1 cellular context compared by ENCODE assay signal in the genomic region with DNA sequence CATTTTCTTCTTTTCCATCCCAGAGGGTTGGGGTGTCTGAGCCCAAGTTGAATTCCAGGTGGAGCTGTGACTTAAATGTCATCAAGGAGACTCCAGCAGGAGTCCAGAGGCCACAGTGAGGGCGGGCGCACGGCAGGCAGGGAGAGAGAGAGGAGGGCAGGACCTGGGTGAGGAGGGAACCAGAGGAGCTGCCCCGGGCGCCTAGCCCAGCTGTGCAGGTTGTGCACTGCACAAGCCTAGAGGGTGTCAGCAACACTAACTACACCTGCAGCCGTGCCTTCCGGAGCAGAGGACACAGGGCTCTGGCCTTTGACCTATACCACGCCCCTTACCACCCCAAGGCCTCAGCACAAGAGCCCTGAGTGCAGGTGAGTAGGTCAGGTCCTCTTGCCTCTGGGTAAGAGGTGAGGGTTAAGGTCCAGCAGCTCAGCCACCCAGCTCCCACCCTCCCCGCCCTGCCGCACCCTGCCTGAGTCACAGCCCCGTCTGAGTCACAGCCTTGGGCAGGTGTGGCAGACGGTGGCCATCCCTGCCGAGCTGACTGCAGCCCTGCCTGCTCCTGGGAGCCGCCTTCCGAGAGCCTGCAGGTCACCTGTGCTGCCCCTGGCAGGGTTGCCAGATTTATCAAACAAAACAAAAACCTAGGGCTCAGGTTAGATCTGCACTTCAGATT.
TF ChIP-seq lines count a peak whose summit lies in the region.

No MANE protein-coding gene starts in this region.

TF ChIP-seq in Ishikawa, 13 proteins besides CTCF, POLR2A, EP300 and RAD21 (continued from another document):
- TF ChIP-seq TEAD4 (IDR thresholded peaks at IDR 0.05) = peak; percentile 57
- TF ChIP-seq YY1 (IDR thresholded peaks at IDR 0.05; ENCODE audit: low read depth) = no peak
